ENCODE assay signal across 9 cellular contexts in the genomic region with DNA sequence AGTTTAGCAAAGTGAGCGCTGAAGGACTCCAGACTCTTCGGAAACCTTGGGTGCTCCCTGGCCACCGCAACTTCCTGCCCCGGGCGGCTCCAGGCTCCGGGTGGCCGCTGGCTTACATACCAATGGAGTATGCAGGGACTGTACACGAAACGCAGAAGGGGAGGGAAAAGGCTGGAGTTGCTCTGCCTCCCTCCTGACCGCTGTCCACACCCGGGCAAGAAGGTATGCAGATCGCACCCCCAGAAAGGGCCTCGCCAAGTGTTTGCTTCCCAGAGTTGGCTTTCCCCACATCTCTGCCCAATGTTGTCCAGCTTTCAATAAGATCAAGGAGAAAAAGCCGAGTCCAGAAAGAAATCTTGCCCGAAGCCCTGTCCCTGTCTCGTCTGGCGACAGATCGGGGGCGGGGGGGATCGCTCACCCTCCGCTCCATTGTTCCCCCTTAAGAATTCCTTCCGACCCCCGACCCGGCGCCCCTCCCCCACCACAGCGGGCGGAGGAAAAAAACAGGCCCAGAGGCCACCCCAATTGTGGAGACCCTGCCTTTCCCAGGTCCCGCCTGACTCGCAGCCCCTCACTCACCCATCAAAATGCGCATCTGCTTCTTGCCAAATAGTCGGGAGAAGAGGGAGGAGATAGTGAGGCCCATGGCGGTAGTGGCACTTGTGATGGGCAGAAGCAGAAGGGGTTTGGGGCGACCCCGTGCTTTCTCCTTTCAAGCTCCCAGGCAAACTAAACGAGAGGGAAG. TPM values are rescaled to one million over a fixed set of nuclear protein-coding genes. Genes with fewer than 3 reads are reported as not detected.
A peak's percentile ranks its signal among the peaks of the same experiment; 100 is the strongest.
DNase-seq lines count a peak whose midpoint lies in the region; ATAC-seq, FAIRE-seq and TF ChIP-seq lines count a peak whose summit lies in the region.
"Had no signal": no experiment of that assay in that cellular context is flagged by ENCODE, and none has a peak within 500 bp of the region (broad histone marks: within the 10 kb centered on the region; RNA-seq: fewer than 3 reads in every experiment).

No MANE protein-coding gene starts in this region.

- intact Hi-C loops in kidney (cut with DNase I) = no loop called here

- no peak for FAIRE-seq in kidney (lab: Jason Lieb, UNC)

- peak overlapping the region; percentile 99 for H3K27ac ChIP-seq in kidney (ENCODE audit: low read depth in 2 of 2, low read length in 2 of 2)

- peak overlapping the region; percentile 99 to 100 for H3K9ac ChIP-seq in kidney (ENCODE audit: low read length in 2 of 2)

- H3K4me1 ChIP-seq in kidney (ENCODE audit: control insufficient read depth in 1 of 2, insufficient read depth in 1 of 2, low read depth in 1 of 2, low read length in 2 of 2) = peaks cover 11 to 15% of the 10 kb centered on the region in 2 donors

- CTCF ChIA-PET in BJ (lab: Yijun Ruan, JAX) = no interaction called here

- H3K9me3 ChIP-seq in kidney (ENCODE audit: control insufficient read depth in 1 of 2, low read length in 2 of 2) = no peaks in the 10 kb centered on the region

- TF ChIP-seq CTCF in BJ (IDR thresholded peaks at IDR 0.05; ENCODE audit: insufficient read depth, low read depth, low read length) = no peak
- no peak for TF ChIP-seq CTCF in kidney (IDR thresholded peaks at IDR 0.05; ENCODE audit: borderline replicate concordance, extremely low read depth, insufficient read depth)

- H3K36me3 ChIP-seq in BJ (ENCODE audit: control insufficient read depth, insufficient read depth, low read length) = no peaks in the 10 kb centered on the region
- H3K36me3 ChIP-seq in kidney (ENCODE audit: control insufficient read depth in 1 of 2, insufficient read depth in 2 of 2, low read length in 2 of 2) = no peaks in the 10 kb centered on the region

- POLR2A ChIA-PET in BJ (lab: Charles Lee) = interaction anchor here (0.6 to 1.1 kb wide), 3 partner anchors 43 to 182 kb away, joined by 3 to 6 read pairs (median 6); partner anchors contain the start of gene SLMAP

- DNase-seq in BJ (ENCODE audit: low read depth) (peak; percentile 75), M059J (ENCODE audit: low read depth) (peak; percentile 93), cerebellar cortex (ENCODE audit: low spot score) (peak; percentile 57), kidney (peak; percentile 93), NCI-H1048 (lab: John Stamatoyannopoulos, UW) (no peak)
- DNase-seq in activated CD4-positive, CD25-positive, alpha-beta regulatory T cell (lab: John Stamatoyannopoulos, UW) = peak; percentile 10 to 25 (median 16)
- DNase-seq in stimulated activated CD4-positive, alpha-beta T cell treated with anti-CD3 and anti-CD28 coated beads, Interleukin-12 subunit alpha, Interleukin-12 subunit beta, amount 100 ng/mL, for 4 hours = peak; percentile 42

- H3K4me3 ChIP-seq in BJ (ENCODE audit: low read depth, low read length) (peak overlapping the region; percentile 95), kidney (ENCODE audit: low read length in 2 of 2) (peak overlapping the region; percentile 97 to 100)

- H3K27me3 ChIP-seq in BJ (ENCODE audit: control insufficient read depth, insufficient read depth, low read length) = no peaks in the 10 kb centered on the region

- peak; percentile 5 for ATAC-seq in GM21381 (IDR thresholded peaks at IDR 0.05; ENCODE audit: unreplicated experiment)

RNA-seq across cellular contexts. Expression of gene ARF4, which starts 0.5 kb away (rescaled TPM):
- 476 and 810 TPM in 2 replicates for polyA plus RNA-seq in BJ (2011; rRNA removed)
- polyA minus RNA-seq in BJ (2011; rRNA and poly(A)+ RNA removed) = 352 and 840 TPM in 2 replicates
- total RNA-seq in M059J (2014; rRNA removed; shearing (Covaris generic)) = 538 and 605 TPM in 2 replicates
- total RNA-seq in kidney = 123 TPM
- polyA plus RNA-seq in kidney (ENCODE audit: insufficient read depth, low read depth, low replicate concordance) = 131 TPM

RNA-seq across cellular contexts. Expression of gene PDE12, which starts 40.6 kb away (rescaled TPM):
- polyA plus RNA-seq in BJ (2011; rRNA removed) = 9.6 and 10.4 TPM in 2 replicates
- polyA minus RNA-seq in BJ (2011; rRNA and poly(A)+ RNA removed) = 22.7 and 30.5 TPM in 2 replicates
- total RNA-seq in M059J (2014; rRNA removed; shearing (Covaris generic)) = 6.5 and 13.8 TPM in 2 replicates
- 21.1 TPM for total RNA-seq in kidney
- polyA plus RNA-seq in kidney (ENCODE audit: insufficient read depth, low read depth, low replicate concordance) = 6.1 TPM

RNA-seq across cellular contexts. Expression of gene DNAH12, which starts 52.5 kb away (rescaled TPM):
- polyA plus RNA-seq in BJ (2011; rRNA removed) (0.01 TPM in 1 of 2 replicates, not detected in the other), kidney (ENCODE audit: insufficient read depth, low read depth, low replicate concordance) (not detected)
- not detected in 2 replicates for polyA minus RNA-seq in BJ (2011; rRNA and poly(A)+ RNA removed)
- total RNA-seq in M059J (2014; rRNA removed; shearing (Covaris generic)) = 0.02 and 0.47 TPM in 2 replicates
- total RNA-seq in kidney = 0.38 TPM
- total RNA-seq: T-helper 2 cell treated with Interferon-gamma antibody and Interleukin-4, amounts not matched to agents 100 ng/mL and 5 ng/mL, for 36 hours had no signal
